10 cellular contexts compared by ENCODE assay signal in the genomic region with DNA sequence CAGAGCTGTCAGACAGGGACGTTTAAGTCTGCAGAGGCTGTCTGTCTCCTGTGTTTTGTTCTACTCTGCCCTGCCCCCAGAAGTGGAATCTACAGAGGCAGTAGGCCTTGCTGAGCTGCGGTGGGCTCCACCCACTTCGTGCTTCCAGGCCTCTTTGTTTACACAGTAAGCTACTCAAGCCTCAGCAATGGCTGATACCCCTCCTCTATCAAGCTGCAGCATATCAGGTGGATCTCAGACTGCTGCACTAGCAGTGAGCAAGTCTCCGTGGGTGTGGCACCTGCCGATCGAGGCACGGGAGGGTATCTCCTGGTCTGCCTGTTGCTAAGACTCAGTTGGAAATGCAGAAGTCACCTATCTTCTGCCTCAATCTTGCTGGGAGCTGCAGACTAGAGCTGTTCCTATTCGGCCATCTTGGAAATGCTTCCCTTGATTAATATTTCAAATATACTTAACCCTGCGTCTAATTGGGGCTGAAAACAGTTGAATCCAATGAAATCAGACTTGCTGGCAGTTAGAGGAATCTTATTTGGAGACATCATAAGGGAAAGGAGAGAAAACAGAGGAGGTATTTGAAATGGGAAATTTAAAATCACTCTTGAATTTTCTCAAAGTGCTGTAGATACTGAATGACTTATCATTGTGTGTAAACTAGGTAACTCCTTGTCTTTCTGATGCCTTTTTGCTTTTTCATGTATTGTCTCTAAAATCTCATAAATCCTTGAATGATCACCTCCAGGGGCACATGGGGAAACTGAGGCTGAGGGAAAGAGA. TPM values are rescaled to one million over a fixed set of nuclear protein-coding genes. Genes with fewer than 3 reads are reported as not detected.
DNase-seq lines count a peak whose midpoint lies in the region; ATAC-seq lines count a peak whose summit lies in the region.
"Had no signal": no experiment of that assay in that cellular context is flagged by ENCODE, and none has a peak within 500 bp of the region (broad histone marks: within the 10 kb centered on the region; RNA-seq: fewer than 3 reads in every experiment).

No MANE protein-coding gene starts in this region.

- DNase-seq in stimulated activated CD4-positive, alpha-beta T cell treated with anti-CD3 and anti-CD28 coated beads, Interleukin-12 subunit alpha, Interleukin-12 subunit beta, amount 100 ng/mL, for 4 hours, result peak; percentile 0
- DNase-seq in stimulated activated CD4-positive, alpha-beta T cell treated with anti-CD3 and anti-CD28 coated beads, Interleukin-1b, Interleukin-23, amount 100 ng/mL, for 48 hours, result no peak
- DNase-seq in SHP77 (lab: John Stamatoyannopoulos, UW) (peak; percentile 33 to 55), left colon (no peak), ureter (ENCODE audit: low spot score) (peak; percentile 60), D341Med (ENCODE audit: low spot score) (no peak), cerebellar nuclear complex (lab: John Stamatoyannopoulos, UW) (no peak)
- DNase-seq: NCI-H446 treated with DMSO at 0.1 percent for 48 hours had no signal

- intact Hi-C loops in left colon (cut with DNase I, micrococcal nuclease), result no loop called here

- ATAC-seq in left colon (peak; percentile 71), HG02759 (IDR thresholded peaks at IDR 0.05; ENCODE audit: unreplicated experiment) (no peak)

RNA-seq across cellular contexts. Expression of a gene that starts 13.8 kb away (rescaled TPM):
- 100 to 1,000 TPM; 112 to 144 TPM for total RNA-seq in left colon
- total RNA-seq in ureter, result 104 TPM

RNA-seq across cellular contexts. Expression of a gene that starts 41.4 kb away (rescaled TPM):
- under 1 TPM; 0.34 to 0.39 TPM for total RNA-seq in left colon
- 0.75 TPM for total RNA-seq in ureter
- total RNA-seq: activated CD8-positive, alpha-beta memory T cell treated with anti-CD3 and anti-CD28 coated beads for 36 hours had no signal

Comparison
In these comparisons a context has a peak if more than half of its experiments do, and no peak if none do; other contexts are left out.
1. DNase-seq: peak in stimulated activated CD4-positive, alpha-beta T cell treated with anti-CD3 and anti-CD28 coated beads, Interleukin-12 subunit alpha, Interleukin-12 subunit beta, amount 100 ng/mL, for 4 hours (single experiment), SHP77 (2 of 2) and ureter (single experiment); none in stimulated activated CD4-positive, alpha-beta T cell treated with anti-CD3 and anti-CD28 coated beads, Interleukin-1b, Interleukin-23, amount 100 ng/mL, for 48 hours (single experiment), left colon (0 of 2), D341Med (single experiment) and cerebellar nuclear complex (0 of 2).